1 cellular context compared by ENCODE assay signal in genomic region chr7:45683556-45684148, GRCh38.
TF ChIP-seq lines count a peak whose summit lies in the region.

No MANE protein-coding gene starts in this region.

TF ChIP-seq in IMR-90, 13 proteins besides CTCF, POLR2A, EP300 and RAD21 (continued from another document):
- no peak for TF ChIP-seq ELK1 (IDR thresholded peaks at IDR 0.05; ENCODE audit: borderline replicate concordance, low read depth, low read length)
- TF ChIP-seq MAZ (IDR thresholded peaks at IDR 0.05; ENCODE audit: borderline replicate concordance, low read depth, low read length), result no peak
- TF ChIP-seq CEBPB (IDR thresholded peaks at IDR 0.05; ENCODE audit: low read depth, low read length), result no peak
